In genomic region chr6:107116328-107116892, GRCh38 we compare ENCODE assay signal across 7 cellular contexts. TPM values are rescaled to one million over a fixed set of nuclear protein-coding genes. Genes with fewer than 3 reads are reported as not detected.
DNase-seq lines count a peak whose midpoint lies in the region; ATAC-seq and TF ChIP-seq lines count a peak whose summit lies in the region.

No MANE protein-coding gene starts in this region.

- peaks cover 28% of the 10 kb centered on the region for H3F3A ChIP-seq in SU-DHL-6 (ENCODE audit: insufficient read depth)

- peaks cover 18% of the 10 kb centered on the region; the same call in 1 of the 2 replicates for H3K79me2 ChIP-seq in SU-DHL-6 (ENCODE audit: insufficient read depth, low read length)

- in situ Hi-C loops in GM13977 (cut with MboI; ENCODE audit: low pct_unique_long_range_greater_than_20kb, low sequenced_read_pairs, unreplicated experiment) = no loop called here

- intact Hi-C loops in mucosa of descending colon (cut with DNase I, micrococcal nuclease) = no loop called here
- intact Hi-C loops in vagina (cut with DNase I) = no loop called here

- H3K36me3 ChIP-seq in SU-DHL-6 (ENCODE audit: low read length) = no peaks in the 10 kb centered on the region
- H3K36me3 ChIP-seq in effector memory CD4-positive, alpha-beta T cell (ENCODE audit: control insufficient read depth, insufficient read depth, low read length) = no peaks in the 10 kb centered on the region
- no peaks in the 10 kb centered on the region for H3K36me3 ChIP-seq in mucosa of descending colon (ENCODE audit: low read depth)
- no peaks in the 10 kb centered on the region for H3K36me3 ChIP-seq in vagina

- H3K9me2 ChIP-seq in SU-DHL-6 (replicated peaks; ENCODE audit: insufficient read depth, low read length) = no peaks in the 10 kb centered on the region

- H3K27ac ChIP-seq in SU-DHL-6 (ENCODE audit: low read depth, low read length) (peak overlapping the region; percentile 88), vagina (no peak overlapping the region)
- H3K27ac ChIP-seq in effector memory CD4-positive, alpha-beta T cell (ENCODE audit: insufficient read depth, low read length, poor library complexity, severe bottlenecking) = no peak overlapping the region

- TF ChIP-seq CTCF in GM13977 (IDR thresholded peaks at IDR 0.05; ENCODE audit: extremely low read depth, insufficient read depth, missing control alignments) = peak; percentile 21
- peak; percentile 13 for TF ChIP-seq CTCF in NB4 (IDR thresholded peaks at IDR 0.05; ENCODE audit: low read depth, low read length)
- peak; percentile 14 for TF ChIP-seq CTCF in SU-DHL-6 (IDR thresholded peaks at IDR 0.05; ENCODE audit: insufficient read depth, low read length, poor library complexity, severe bottlenecking)
- no peak for TF ChIP-seq CTCF in mucosa of descending colon (IDR thresholded peaks at IDR 0.05)
- TF ChIP-seq CTCF in vagina (IDR thresholded peaks at IDR 0.05) = no peak

- peaks cover 6% of the 10 kb centered on the region for H3K4me1 ChIP-seq in effector memory CD4-positive, alpha-beta T cell (ENCODE audit: control insufficient read depth, insufficient read depth, low read length, poor library complexity, severe bottlenecking)
- H3K4me1 ChIP-seq in mucosa of descending colon (ENCODE audit: low read depth) (peaks cover 8% of the 10 kb centered on the region), vagina (peaks cover 22% of the 10 kb centered on the region)

- DNase-seq in GM13977 (ENCODE audit: low spot score) (peak; percentile 56), NB4 (ENCODE audit: low read depth) (peak; percentile 86), mucosa of descending colon (peak; percentile 67 to 69 (median 68)), vagina (ENCODE audit: extremely low spot score in 2 of 2) (no peak)
- DNase-seq in effector memory CD4-positive, alpha-beta T cell = no peak

- H3K4me2 ChIP-seq in SU-DHL-6 (ENCODE audit: low read depth, low read length, poor library complexity, severe bottlenecking) = peak overlapping the region; percentile 70

- TF ChIP-seq POLR2A in NB4 (IDR thresholded peaks at IDR 0.05; ENCODE audit: extremely low read depth, insufficient read length) = peak; percentile 30
- TF ChIP-seq POLR2A in vagina (IDR thresholded peaks at IDR 0.05) = no peak

- H3K9me3 ChIP-seq in SU-DHL-6 (ENCODE audit: insufficient read depth, low read length) (no peaks in the 10 kb centered on the region), mucosa of descending colon (no peaks in the 10 kb centered on the region), vagina (no peaks in the 10 kb centered on the region)
- no peaks in the 10 kb centered on the region for H3K9me3 ChIP-seq in effector memory CD4-positive, alpha-beta T cell (ENCODE audit: control insufficient read depth, low read length)

- H3K9ac ChIP-seq in SU-DHL-6 (ENCODE audit: low read length) = peak overlapping the region; percentile 83

- no peaks in the 10 kb centered on the region for H3K27me3 ChIP-seq in SU-DHL-6 (ENCODE audit: low read length)
- no peaks in the 10 kb centered on the region for H3K27me3 ChIP-seq in effector memory CD4-positive, alpha-beta T cell (replicated peaks; ENCODE audit: control insufficient read depth, insufficient read depth, low read length, poor library complexity, severe bottlenecking)
- no peaks in the 10 kb centered on the region for H3K27me3 ChIP-seq in vagina

- H4K20me1 ChIP-seq in SU-DHL-6 (ENCODE audit: low read depth, low read length) = no peaks in the 10 kb centered on the region

- peak overlapping the region; percentile 71 for H2AFZ ChIP-seq in SU-DHL-6 (ENCODE audit: low read depth, low read length, severe bottlenecking)

- peak; percentile 60 for ATAC-seq in mucosa of descending colon
- no peak for ATAC-seq in GM21423 (IDR thresholded peaks at IDR 0.05; ENCODE audit: unreplicated experiment)

- H3K4me3 ChIP-seq in NB4 (ENCODE audit: low read depth, low read length) (peak overlapping the region; percentile 57), SU-DHL-6 (ENCODE audit: insufficient read depth, low read length, poor library complexity, severe bottlenecking) (peak overlapping the region; percentile 72), mucosa of descending colon (no peak overlapping the region), vagina (peak overlapping the region; percentile 67 to 95)
- peak overlapping the region; percentile 69 for H3K4me3 ChIP-seq in effector memory CD4-positive, alpha-beta T cell (ENCODE audit: insufficient read depth, low read depth, low read length, poor library complexity, severe bottlenecking)

RNA-seq across cellular contexts. Expression of gene BEND3, which starts 1.1 kb away (rescaled TPM):
- total RNA-seq in mucosa of descending colon = 1 to 10 TPM; 3.6 to 6.7 (median 5.3) TPM
- 2.0 TPM for total RNA-seq in vagina

Comparison
In these comparisons a context has a peak if more than half of its experiments do, and no peak if none do; other contexts are left out.
1. DNase-seq: peak in GM13977 (single experiment), NB4 (single experiment) and mucosa of descending colon (3 of 3); none in effector memory CD4-positive, alpha-beta T cell (0 of 3) and vagina (0 of 2).
2. CTCF ChIP-seq: peak in GM13977 (single experiment), NB4 (single experiment) and SU-DHL-6 (single experiment); none in mucosa of descending colon (single experiment) and vagina (0 of 3).